Comparison of ENCODE assay signal across 23 cellular contexts in genomic region chr2:195280024-195280423, GRCh38.
"Had no signal": no experiment of that assay in that cellular context is flagged by ENCODE, and none has a peak within 500 bp of the region (broad histone marks: within the 10 kb centered on the region; RNA-seq: fewer than 3 reads in every experiment).

No MANE protein-coding gene starts in this region.

- DNase-seq: activated CD4-positive, alpha-beta T cell treated with anti-CD3 and anti-CD28 coated beads, Interleukin-2, amount 50 U/mL, for 1 hour; activated CD4-positive, CD25-positive, alpha-beta regulatory T cell treated with anti-CD3 and anti-CD28 coated beads, Interleukin-2, amount 50 U/mL, for 72 hours; activated CD8-positive, alpha-beta memory T cell treated with anti-CD3 and anti-CD28 coated beads for 24 hours; activated effector memory CD4-positive, alpha-beta T cell treated with anti-CD3 and anti-CD28 coated beads, Interleukin-2, amount 50 U/mL, for 16 hours; activated naive CD4-positive, alpha-beta T cell treated with anti-CD3 and anti-CD28 coated beads, Interleukin-2, amount 50 U/mL, for 16 hours; activated T-cell treated with anti-CD3 and anti-CD28 coated beads, Interleukin-2, amount 50 U/mL, for 72 hours; effector memory CD8-positive, alpha-beta T cell; esophagus squamous epithelium; foreskin fibroblast; left ventricle myocardium superior; mucosa of descending colon; naive thymus-derived CD4-positive, alpha-beta T cell; right cardiac atrium; stimulated activated CD4-positive, alpha-beta T cell treated with anti-CD3 and anti-CD28 coated beads, Interleukin-2, amount 100 ng/mL, for 48 hours had no signal

- H3K36me3 ChIP-seq: ascending aorta, esophagus squamous epithelium, neural progenitor cell, prostate gland, tibial nerve had no signal

- H3K27me3 Mint-ChIP-seq: memory B cell; stimulated activated naive CD8-positive, alpha-beta T cell treated with anti-CD3 and anti-CD28 coated beads, Interleukin-15, Interleukin-2, amounts not matched to agents 100 ng/mL and 50 ng/mL, for 24 hours had no signal

- H3K4me3 ChIP-seq: ascending aorta, esophagus squamous epithelium, mucosa of descending colon, neural progenitor cell, prostate gland, skin epidermis, tibial nerve had no signal

- FAIRE-seq: urothelium cell line had no signal

- H3K27me3 ChIP-seq: ascending aorta, esophagus squamous epithelium, neural progenitor cell, tibial nerve had no signal

- H3K4me1 Mint-ChIP-seq: naive thymus-derived CD4-positive, alpha-beta T cell; neural progenitor cell had no signal

- H3K4me3 Mint-ChIP-seq: activated T-cell treated with anti-CD3 and anti-CD28 coated beads, Interleukin-2, amount 50 U/mL, for 72 hours; effector memory CD8-positive, alpha-beta T cell; memory B cell; naive thymus-derived CD4-positive, alpha-beta T cell; neural progenitor cell; stimulated activated naive CD8-positive, alpha-beta T cell treated with anti-CD3 and anti-CD28 coated beads, Interleukin-15, Interleukin-2, amounts not matched to agents 100 ng/mL and 50 ng/mL, for 24 hours had no signal

- H3K27ac ChIP-seq: ascending aorta, esophagus squamous epithelium, neural progenitor cell, prostate gland, skin epidermis, tibial nerve, VCaP had no signal

- H3K9me3 ChIP-seq: ascending aorta, esophagus squamous epithelium, mucosa of descending colon, prostate gland had no signal

- H3K4me1 ChIP-seq: ascending aorta, esophagus squamous epithelium, neural progenitor cell, tibial nerve had no signal

- H3K9me3 Mint-ChIP-seq: activated T-cell treated with anti-CD3 and anti-CD28 coated beads, Interleukin-2, amount 50 U/mL, for 72 hours; effector memory CD8-positive, alpha-beta T cell; memory B cell; naive thymus-derived CD4-positive, alpha-beta T cell; neural progenitor cell; stimulated activated naive CD8-positive, alpha-beta T cell treated with anti-CD3 and anti-CD28 coated beads, Interleukin-15, Interleukin-2, amounts not matched to agents 100 ng/mL and 50 ng/mL, for 24 hours had no signal

- H3K36me3 Mint-ChIP-seq: memory B cell; naive thymus-derived CD4-positive, alpha-beta T cell; neural progenitor cell had no signal

- H3K27ac Mint-ChIP-seq: activated T-cell treated with anti-CD3 and anti-CD28 coated beads, Interleukin-2, amount 50 U/mL, for 72 hours; effector memory CD8-positive, alpha-beta T cell; memory B cell; naive thymus-derived CD4-positive, alpha-beta T cell; neural progenitor cell; stimulated activated naive CD8-positive, alpha-beta T cell treated with anti-CD3 and anti-CD28 coated beads, Interleukin-15, Interleukin-2, amounts not matched to agents 100 ng/mL and 50 ng/mL, for 24 hours had no signal

- ATAC-seq: activated T-cell treated with anti-CD3 and anti-CD28 coated beads, Interleukin-2, amount 50 U/mL, for 72 hours; effector memory CD8-positive, alpha-beta T cell; left ventricle myocardium superior; mucosa of descending colon; naive thymus-derived CD4-positive, alpha-beta T cell; right cardiac atrium had no signal
